1 cellular context compared by ENCODE assay signal in the genomic region with DNA sequence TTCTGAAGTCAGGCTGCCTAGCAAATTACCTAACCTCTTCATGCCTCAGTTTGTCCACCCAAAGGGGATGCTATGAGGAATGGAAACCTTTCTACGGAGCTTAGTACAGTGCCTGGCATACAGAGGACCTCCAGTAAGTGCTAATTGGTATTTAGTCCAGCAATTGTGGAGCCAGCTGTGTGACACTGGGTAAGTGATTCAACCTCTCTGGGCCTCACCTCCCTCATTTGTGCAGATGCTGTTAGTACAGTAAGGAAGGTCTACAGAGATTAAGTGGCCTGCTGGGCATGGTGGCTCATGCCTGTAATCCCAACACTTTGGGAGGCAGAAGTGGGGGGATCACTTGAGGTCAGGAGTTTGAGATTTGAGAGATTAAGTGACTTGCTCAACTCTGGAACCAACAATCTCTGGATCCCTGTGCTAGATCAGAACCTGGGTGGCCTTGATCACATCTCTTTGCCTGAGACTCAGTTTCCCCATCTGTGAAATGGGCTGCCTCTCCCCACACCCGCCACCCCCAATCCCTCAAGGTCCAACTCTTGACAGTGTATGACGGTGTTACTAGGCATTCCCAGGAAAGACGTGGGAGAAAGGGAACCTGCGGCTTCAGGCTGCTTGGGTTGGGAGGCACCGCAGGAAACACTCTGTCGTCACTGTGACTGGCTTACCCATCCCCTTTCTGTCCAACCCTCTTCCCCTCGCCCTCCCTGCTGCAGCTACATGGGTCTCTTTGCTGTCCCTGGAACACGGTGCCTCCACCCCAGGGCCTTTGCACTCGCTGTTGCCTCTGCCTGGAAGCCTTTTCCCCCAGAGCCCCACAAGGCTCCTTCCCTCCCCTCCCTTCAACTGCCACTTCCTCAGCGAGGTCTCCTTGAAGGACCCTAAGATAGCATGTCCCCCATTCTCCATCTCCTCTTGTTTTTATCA.
A peak's percentile ranks its signal among the peaks of the same experiment; 100 is the strongest.
TF ChIP-seq lines count a peak whose summit lies in the region.

No MANE protein-coding gene starts in this region.

TF ChIP-seq in HCT116, 20 proteins besides CTCF, POLR2A, EP300 and RAD21:
- no peak for TF ChIP-seq REST (IDR thresholded peaks at IDR 0.05; ENCODE audit: low read depth)
- TF ChIP-seq POLR2AphosphoS5 (IDR thresholded peaks at IDR 0.05; ENCODE audit: low read depth, low read length): 0 out of 2 replicates have a peak, but pooled peaks have one; percentile 17
